In genomic region chr10:17662193-17663138, GRCh38 we compare ENCODE assay signal across 1 cellular context.
TF ChIP-seq lines count a peak whose summit lies in the region.

No MANE protein-coding gene starts in this region.

TF ChIP-seq in GM23338, 12 proteins besides CTCF, POLR2A, EP300 and RAD21:
- TF ChIP-seq CREB1 (CRISPR knock-in tag; IDR thresholded peaks at IDR 0.05; ENCODE audit: low read depth): no peak
- no peak for TF ChIP-seq JUNB (IDR thresholded peaks at IDR 0.05; ENCODE audit: unreplicated experiment)
- no peak for TF ChIP-seq STAT1 (IDR thresholded peaks at IDR 0.05; ENCODE audit: unreplicated experiment)
- TF ChIP-seq ETS1 (IDR thresholded peaks at IDR 0.05): no peak
- TF ChIP-seq EZH2phosphoT487 (IDR thresholded peaks at IDR 0.05; ENCODE audit: unreplicated experiment): no peak
- TF ChIP-seq ZNF462 (CRISPR knock-in tag; IDR thresholded peaks at IDR 0.05): no peak
- TF ChIP-seq REST (IDR thresholded peaks at IDR 0.05; ENCODE audit: unreplicated experiment): no peak
- no peak for TF ChIP-seq POLR2AphosphoS5 (IDR thresholded peaks at IDR 0.05; ENCODE audit: low read depth)
- TF ChIP-seq EZH2 (IDR thresholded peaks at IDR 0.05; ENCODE audit: low read depth, unreplicated experiment): no peak
- no peak for TF ChIP-seq NANOG (IDR thresholded peaks at IDR 0.05; ENCODE audit: borderline replicate concordance)
- no peak for TF ChIP-seq ZNF114 (CRISPR knock-in tag; IDR thresholded peaks at IDR 0.05)
- TF ChIP-seq ZNF331 (CRISPR knock-in tag; IDR thresholded peaks at IDR 0.05; ENCODE audit: low read depth): no peak
